In the genomic region with DNA sequence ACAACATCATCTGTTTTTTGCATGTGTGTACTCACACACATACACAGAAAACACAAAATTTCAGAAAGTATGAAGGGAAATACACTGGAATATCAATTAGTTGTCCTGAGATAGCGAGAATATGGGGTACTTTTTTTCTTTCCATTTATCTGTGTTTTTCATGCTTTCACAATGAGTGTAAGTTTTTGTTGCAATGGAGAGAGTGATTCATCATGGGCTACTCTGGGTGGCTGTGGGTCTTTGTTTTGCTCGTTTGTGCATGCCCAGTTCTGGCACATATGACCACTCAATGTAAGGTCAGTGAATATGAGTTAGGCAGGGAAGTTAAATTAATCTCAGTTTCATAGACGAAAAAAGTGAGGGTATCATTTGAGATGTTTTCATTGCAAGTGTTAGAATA, we compare ENCODE assay signal across 22 cellular contexts. TPM values are rescaled to one million over a fixed set of nuclear protein-coding genes. Genes with fewer than 3 reads are reported as not detected.
DNase-seq lines count a peak whose midpoint lies in the region; ATAC-seq and TF ChIP-seq lines count a peak whose summit lies in the region.
"Had no signal": no experiment of that assay in that cellular context is flagged by ENCODE, and none has a peak within 500 bp of the region (broad histone marks: within the 10 kb centered on the region; RNA-seq: fewer than 3 reads in every experiment).

No MANE protein-coding gene starts in this region.

- DNase-seq in astrocyte of the spinal cord (ENCODE audit: low read depth, low spot score) = peak; percentile 21
- no peak for DNase-seq in left lobe of liver (ENCODE audit: low spot score)
- DNase-seq in coronary artery (ENCODE audit: low spot score) = no peak
- no peak for DNase-seq in activated T-cell treated with anti-CD3 and anti-CD28 coated beads for 4 hours
- DNase-seq in foreskin melanocyte = no peak
- DNase-seq: activated CD4-positive, CD25-positive, alpha-beta regulatory T cell treated with anti-CD3 and anti-CD28 coated beads, Interleukin-2, amount 50 U/mL, for 72 hours; activated gamma-delta T cell treated with Interleukin-2 at 50 U/mL for 16 hours; amygdala; Karpas-422; NCI-H146; NCI-H2171 treated with DMSO at 0.1 percent for 48 hours; NCI-H748 treated with DMSO at 0.1 percent for 48 hours; SJCRH30; spleen; stimulated activated CD8-positive, alpha-beta memory T cell treated with anti-CD3 and anti-CD28 coated beads, Interleukin-4, amount 100 ng/mL, for 48 hours; T1000 had no signal

- H3K4me3 ChIP-seq in astrocyte of the spinal cord (ENCODE audit: low read depth, low read length) (no peak overlapping the region), coronary artery (no peak overlapping the region)
- H3K4me3 ChIP-seq: gastroesophageal sphincter, GM23338, neural progenitor cell, SJCRH30, spleen had no signal

- ATAC-seq in GM18870 (IDR thresholded peaks at IDR 0.05; ENCODE audit: unreplicated experiment) (peak; percentile 72), HG03378 (IDR thresholded peaks at IDR 0.05; ENCODE audit: unreplicated experiment) (peak; percentile 64), left lobe of liver (peak; percentile 35), HG03520 (IDR thresholded peaks at IDR 0.05; ENCODE audit: unreplicated experiment) (no peak)
- ATAC-seq: gastroesophageal sphincter, GM23338 had no signal

- TF ChIP-seq CTCF in astrocyte of the spinal cord (IDR thresholded peaks at IDR 0.05; ENCODE audit: low read depth, low read length) = no peak
- no peak for TF ChIP-seq CTCF in coronary artery (IDR thresholded peaks at IDR 0.05)

- peak overlapping the region in 1 of 2 donors; percentile 17 for H3K27ac ChIP-seq in coronary artery
- H3K27ac ChIP-seq: gastroesophageal sphincter, neural progenitor cell, SJCRH30, spleen had no signal

- in situ Hi-C loops in astrocyte of the spinal cord (cut with HindIII; ENCODE audit: low sequenced_read_pairs) = no loop called here

RNA-seq across cellular contexts. Expression of a gene that starts 26.9 kb away (rescaled TPM):
- 1.5 TPM for total RNA-seq in left lobe of liver
- total RNA-seq: SJCRH30 had no signal
